In genomic region chr19:46016426-46017094, GRCh38 we compare ENCODE assay signal across 8 cellular contexts. TPM values are rescaled to one million over a fixed set of nuclear protein-coding genes. Genes with fewer than 3 reads are reported as not detected.
DNase-seq lines count a peak whose midpoint lies in the region; ATAC-seq lines count a peak whose summit lies in the region.

No MANE protein-coding gene starts in this region.

- POLR2A ChIA-PET in activated CD4-positive, alpha-beta memory T cell treated with anti-CD3 and anti-CD28 coated beads, Interleukin-2, amount 10 ng/mL, durations not matched to agents 7 days and 5 days (lab: Charles Lee), result interaction anchor here (0.9 to 1.5 kb wide), 2 partner anchors 12 to 113 kb away, joined by 4 read pairs; no protein-coding TSS in a partner anchor

- H3K27ac ChIP-seq in ectodermal cell (ENCODE audit: insufficient read depth, low read depth, low read length, poor library complexity, severe bottlenecking), result no peak overlapping the region

- peaks cover 37% of the 10 kb centered on the region for H3K27me3 ChIP-seq in ectodermal cell (ENCODE audit: control insufficient read depth, insufficient read depth, low read length, poor library complexity, severe bottlenecking)

- H3K9me3 Mint-ChIP-seq in activated CD4-positive, alpha-beta memory T cell treated with anti-CD3 and anti-CD28 coated beads, Interleukin-2, amount 10 ng/mL, durations not matched to agents 7 days and 5 days, result no peaks in the 10 kb centered on the region

- no peaks in the 10 kb centered on the region for H3K36me3 Mint-ChIP-seq in activated CD4-positive, alpha-beta memory T cell treated with anti-CD3 and anti-CD28 coated beads, Interleukin-2, amount 10 ng/mL, durations not matched to agents 7 days and 5 days (ENCODE audit: low read depth)

- peak overlapping the region; percentile 77 for H3K4me3 Mint-ChIP-seq in activated CD4-positive, alpha-beta memory T cell treated with anti-CD3 and anti-CD28 coated beads, Interleukin-2, amount 10 ng/mL, durations not matched to agents 7 days and 5 days

- CTCF ChIA-PET in activated CD4-positive, alpha-beta memory T cell treated with anti-CD3 and anti-CD28 coated beads, Interleukin-2, amount 10 ng/mL, durations not matched to agents 7 days and 5 days (lab: Charles Lee), result interaction anchor here (0.6 to 1.5 kb wide), 11 partner anchors 9 to 247 kb away, joined by 3 to 13 read pairs (median 4); partner anchors contain the start of genes IRF2BP1, MYPOP and SIX5

- ATAC-seq in HG03045 (IDR thresholded peaks at IDR 0.05; ENCODE audit: unreplicated experiment) (peak; percentile 61), GM18870 (IDR thresholded peaks at IDR 0.05; ENCODE audit: unreplicated experiment) (no peak)

- peak overlapping the region; percentile 32 for H3K4me3 ChIP-seq in ectodermal cell (ENCODE audit: insufficient read depth, low read depth, low read length)

- DNase-seq in DMS53 treated with DMSO at 0.1 percent for 48 hours (lab: John Stamatoyannopoulos, UW; ENCODE audit: unreplicated experiment) (peak; percentile 42), NCI-H460 (ENCODE audit: extremely low read depth, low read depth) (peak; percentile 69), lung microvascular endothelial cell (ENCODE audit: low read depth in 2 of 2) (peak; percentile 80 to 85)
- peak; percentile 84 for DNase-seq in activated CD4-positive, alpha-beta memory T cell treated with anti-CD3 and anti-CD28 coated beads, Interleukin-2, amount 10 ng/mL, durations not matched to agents 7 days and 5 days
- peak; percentile 65 to 76 (median 66) for DNase-seq in stimulated activated CD4-positive, alpha-beta T cell treated with anti-CD3 and anti-CD28 coated beads, TNF-alpha, amount 100 ng/mL, for 4 hours (ENCODE audit: low read depth in 3 of 3)

- H3K4me1 Mint-ChIP-seq in activated CD4-positive, alpha-beta memory T cell treated with anti-CD3 and anti-CD28 coated beads, Interleukin-2, amount 10 ng/mL, durations not matched to agents 7 days and 5 days, result peaks cover 18% of the 10 kb centered on the region

- peaks cover 5% of the 10 kb centered on the region for H3K4me1 ChIP-seq in ectodermal cell (ENCODE audit: control insufficient read depth, insufficient read depth, low read length)

- no peaks in the 10 kb centered on the region for H3K36me3 ChIP-seq in ectodermal cell (ENCODE audit: control insufficient read depth, insufficient read depth, low read length)

- H3K27ac Mint-ChIP-seq in activated CD4-positive, alpha-beta memory T cell treated with anti-CD3 and anti-CD28 coated beads, Interleukin-2, amount 10 ng/mL, durations not matched to agents 7 days and 5 days, result peak overlapping the region; percentile 37

- H3K27me3 Mint-ChIP-seq in activated CD4-positive, alpha-beta memory T cell treated with anti-CD3 and anti-CD28 coated beads, Interleukin-2, amount 10 ng/mL, durations not matched to agents 7 days and 5 days, result peaks cover 15% of the 10 kb centered on the region

- WGBS in ectodermal cell, 2 experiments, result 2 to 3% methylated on average over 48 of the region's 48 CpGs

- no peaks in the 10 kb centered on the region for H3K9me3 ChIP-seq in ectodermal cell (ENCODE audit: control insufficient read depth, low read length)

RNA-seq across cellular contexts. Expression of gene PGLYRP1, which starts 6.3 kb away (rescaled TPM):
- not detected in 2 replicates for total RNA-seq in NCI-H460 (2014; rRNA removed; shearing (Covaris generic))
- polyA plus RNA-seq in NCI-H460 (2014; cell fraction: nucleus; rRNA removed), result not detected in 2 replicates
- total RNA-seq in activated CD4-positive, alpha-beta memory T cell treated with anti-CD3 and anti-CD28 coated beads, Interleukin-2, amount 10 ng/mL, durations not matched to agents 7 days and 5 days, result not detected
- polyA plus RNA-seq in ectodermal cell (2013, experiment 1 of 4), result not detected
- polyA plus RNA-seq in ectodermal cell (2013, experiment 2 of 4), result not detected
- not detected for polyA plus RNA-seq in ectodermal cell (2013, experiment 3 of 4)
- not detected for polyA plus RNA-seq in ectodermal cell (2013, experiment 4 of 4)
- not detected in 2 replicates for total RNA-seq in lung microvascular endothelial cell

RNA-seq across cellular contexts. Expression of gene CCDC61, which starts 21.3 kb away (rescaled TPM):
- 1.5 and 3.7 TPM in 2 replicates for total RNA-seq in NCI-H460 (2014; rRNA removed; shearing (Covaris generic))
- polyA plus RNA-seq in NCI-H460 (2014; cell fraction: nucleus; rRNA removed), result 6.5 and 8.1 TPM in 2 replicates
- total RNA-seq in activated CD4-positive, alpha-beta memory T cell treated with anti-CD3 and anti-CD28 coated beads, Interleukin-2, amount 10 ng/mL, durations not matched to agents 7 days and 5 days, result 10 to 100 TPM; 24.3 to 24.7 TPM
- polyA plus RNA-seq in ectodermal cell (2013, experiment 1 of 4), result 6.7 TPM
- polyA plus RNA-seq in ectodermal cell (2013, experiment 2 of 4), result 7.2 TPM
- 9.3 TPM for polyA plus RNA-seq in ectodermal cell (2013, experiment 3 of 4)
- 6.9 TPM for polyA plus RNA-seq in ectodermal cell (2013, experiment 4 of 4)
- 3.3 and 6.0 TPM in 2 replicates for total RNA-seq in lung microvascular endothelial cell

RNA-seq across cellular contexts. Expression of gene IGFL4, which starts 24.2 kb away (rescaled TPM):
- 0.25 TPM in 1 of 2 replicates, not detected in the other for total RNA-seq in NCI-H460 (2014; rRNA removed; shearing (Covaris generic))
- polyA plus RNA-seq in NCI-H460 (2014; cell fraction: nucleus; rRNA removed), result not detected in 2 replicates
- total RNA-seq in activated CD4-positive, alpha-beta memory T cell treated with anti-CD3 and anti-CD28 coated beads, Interleukin-2, amount 10 ng/mL, durations not matched to agents 7 days and 5 days, result not detected
- 1.2 TPM for polyA plus RNA-seq in ectodermal cell (2013, experiment 1 of 4)
- 0.34 TPM for polyA plus RNA-seq in ectodermal cell (2013, experiment 2 of 4)
- 0.53 TPM for polyA plus RNA-seq in ectodermal cell (2013, experiment 3 of 4)
- 0.73 TPM for polyA plus RNA-seq in ectodermal cell (2013, experiment 4 of 4)
- total RNA-seq in lung microvascular endothelial cell, result not detected in 2 replicates

RNA-seq across cellular contexts. Expression of gene NOVA2, which starts 42.9 kb away (rescaled TPM):
- 0.06 TPM in 1 of 2 replicates, not detected in the other for total RNA-seq in NCI-H460 (2014; rRNA removed; shearing (Covaris generic))
- not detected in 2 replicates for polyA plus RNA-seq in NCI-H460 (2014; cell fraction: nucleus; rRNA removed)
- under 1 TPM; 0.15 to 0.30 TPM for total RNA-seq in activated CD4-positive, alpha-beta memory T cell treated with anti-CD3 and anti-CD28 coated beads, Interleukin-2, amount 10 ng/mL, durations not matched to agents 7 days and 5 days
- polyA plus RNA-seq in ectodermal cell (2013, experiment 1 of 4), result 15.9 TPM
- 18.4 TPM for polyA plus RNA-seq in ectodermal cell (2013, experiment 2 of 4)
- polyA plus RNA-seq in ectodermal cell (2013, experiment 3 of 4), result 14.4 TPM
- 15.8 TPM for polyA plus RNA-seq in ectodermal cell (2013, experiment 4 of 4)
- total RNA-seq in lung microvascular endothelial cell, result 3.7 and 6.2 TPM in 2 replicates
